ENCODE assay signal across 16 cellular contexts in the genomic region with DNA sequence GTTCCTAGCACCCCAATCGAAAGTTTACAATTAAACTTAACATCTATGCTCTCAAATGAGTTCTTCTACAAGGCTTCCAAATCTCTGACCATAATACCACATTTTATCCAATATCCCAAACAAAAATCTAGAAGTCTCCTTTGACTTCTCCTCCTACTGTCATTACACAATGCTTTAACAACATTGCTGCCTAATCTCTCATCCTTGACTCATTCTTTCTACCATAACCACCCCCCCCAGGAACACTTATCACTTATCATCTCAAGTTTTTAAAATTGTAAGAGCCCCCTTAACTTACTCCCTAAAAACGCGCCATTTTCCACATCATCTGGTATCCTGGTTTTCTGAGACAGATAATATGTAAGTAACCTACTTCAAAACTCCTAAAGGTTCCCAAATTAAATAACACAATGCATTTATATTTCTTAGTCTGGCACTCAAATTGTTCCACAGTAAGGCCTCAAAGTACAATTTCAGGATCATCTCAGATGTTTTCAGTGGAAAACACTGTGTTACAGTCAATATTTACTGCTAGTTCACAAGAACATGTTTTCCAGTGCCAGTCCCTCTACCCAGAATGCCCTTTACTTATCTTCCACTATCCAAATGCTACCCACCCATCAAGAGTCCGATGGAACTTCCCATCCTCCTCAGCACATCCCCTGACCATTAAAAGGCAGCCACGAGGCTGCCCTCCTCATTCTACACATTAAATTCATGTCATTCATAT.
DNase-seq lines count a peak whose midpoint lies in the region; ATAC-seq, FAIRE-seq and TF ChIP-seq lines count a peak whose summit lies in the region.
"Had no signal": no experiment of that assay in that cellular context is flagged by ENCODE, and none has a peak within 500 bp of the region (broad histone marks: within the 10 kb centered on the region; RNA-seq: fewer than 3 reads in every experiment).

No MANE protein-coding gene starts in this region.

- CTCF ChIA-PET in HepG2 (lab: Yijun Ruan, JAX; ENCODE audit: low intra/inter-chr PET ratio, low total read pairs): no interaction called here

- H3K9ac ChIP-seq in HUES6 (ENCODE audit: low read length) (no peak overlapping the region), HepG2 (ENCODE audit: insufficient read depth, low read depth, low read length) (no peak overlapping the region)

- no peak overlapping the region for H3K4me3 ChIP-seq in HUES6 (ENCODE audit: low read depth, low read length)
- no peak overlapping the region for H3K4me3 ChIP-seq in choroid plexus epithelial cell (ENCODE audit: low read depth, low read length)
- H3K4me3 ChIP-seq in HepG2 (replicated peaks in 1 of 3; ENCODE audit: insufficient read depth in 1 of 3, low read depth in 2 of 3, low read length in 3 of 3): no peak overlapping the region
- no peak overlapping the region for H3K4me3 ChIP-seq in suprapubic skin
- H3K4me3 ChIP-seq: MG63, tibial artery had no signal

- 92% methylated on average over 5 of the region's 5 CpGs for WGBS in HepG2 (ENCODE audit: low lambda C conversion rate)
- WGBS in suprapubic skin: 82% methylated on average over 5 of the region's 5 CpGs

- in situ Hi-C loops in HepG2 (cut with HindIII; ENCODE audit: extremely low pct_ligation_motif_present, low pct_unique_long_range_greater_than_20kb): no loop called here

- H3K27ac ChIP-seq in HUES6 (ENCODE audit: low read depth, low read length) (0 out of 2 replicates have a peak overlapping the region, but pooled peaks have one; percentile 18), HepG2 (ENCODE audit: extremely low read length, insufficient read depth, low read length) (no peak overlapping the region), suprapubic skin (no peak overlapping the region)
- H3K27ac ChIP-seq: tibial artery had no signal

- peak; percentile 31; the same call in 1 of the 3 replicates for ATAC-seq in HepG2
- ATAC-seq in GM21360 (IDR thresholded peaks at IDR 0.05; ENCODE audit: unreplicated experiment): no peak
- no peak for ATAC-seq in left colon

- H3K79me2 ChIP-seq in HepG2 (ENCODE audit: insufficient read depth, low read length): peaks cover 2% of the 10 kb centered on the region

- H3K4me1 ChIP-seq in HUES6 (ENCODE audit: control insufficient read depth, insufficient read depth, low read length): 0 out of 2 replicates have a peak, but pooled peaks cover 3% of the 10 kb centered on the region
- peaks cover 26% of the 10 kb centered on the region for H3K4me1 ChIP-seq in HepG2 (ENCODE audit: insufficient read depth, low read length)
- no peaks in the 10 kb centered on the region for H3K4me1 ChIP-seq in suprapubic skin

- no TSS peak for BruUV-seq in HepG2 (replicated peaks; lab: Mats Ljungman, UMichigan)

- DNase-seq in AG08396 (ENCODE audit: low spot score) (peak; percentile 27), choroid plexus epithelial cell (ENCODE audit: low read depth) (peak; percentile 69), HepG2 (ENCODE audit: low spot score) (peak; percentile 14), GDM1 (lab: John Stamatoyannopoulos, UW) (no peak), suprapubic skin (ENCODE audit: low spot score in 2 of 2) (no peak), left colon (no peak)
- DNase-seq: activated naive CD4-positive, alpha-beta T cell; erythroblast; GOT3; NCI-H82; SIG-M5; tibial artery had no signal

- H3K9me3 ChIP-seq in HUES6 (ENCODE audit: control insufficient read depth, insufficient read depth, low read depth, low read length): no peaks in the 10 kb centered on the region
- H3K9me3 ChIP-seq in HepG2 (ENCODE audit: low read length): no peaks in the 10 kb centered on the region
- H3K9me3 ChIP-seq in suprapubic skin: no peaks in the 10 kb centered on the region
- H3K9me3 ChIP-seq: MG63, tibial artery had no signal

- H3K27me3 ChIP-seq in HUES6 (ENCODE audit: control insufficient read depth, insufficient read depth, low read length) (no peaks in the 10 kb centered on the region), HepG2 (ENCODE audit: control insufficient read depth in 1 of 2, insufficient read depth in 2 of 2, low read length in 2 of 2) (no peaks in the 10 kb centered on the region), suprapubic skin (no peaks in the 10 kb centered on the region)
- H3K27me3 ChIP-seq: MG63, tibial artery had no signal

- no peaks in the 10 kb centered on the region; the same call in 1 of the 2 replicates for H4K20me1 ChIP-seq in HepG2 (ENCODE audit: insufficient read depth, low read length)

- TF ChIP-seq RAD21 in HepG2 (CRISPR knock-in tag; IDR thresholded peaks at IDR 0.05): no peak

- no peak for TF ChIP-seq POLR2A in HepG2 (IDR thresholded peaks at IDR 0.05; ENCODE audit: insufficient read depth in 1 of 2, low read depth in 2 of 2, low read length in 2 of 2)
- no peak for TF ChIP-seq POLR2A in suprapubic skin (IDR thresholded peaks at IDR 0.05)

- intact Hi-C loops in HepG2 (cut with micrococcal nuclease; ENCODE audit: unreplicated experiment): loop anchor here (2.0 kb wide), 1 partner anchor 22 kb away; no protein-coding TSS in a partner anchor
- intact Hi-C loops in left colon (cut with DNase I, micrococcal nuclease): no loop called here

- no peak overlapping the region for H2AFZ ChIP-seq in HepG2 (ENCODE audit: low read length)

- H3K4me2 ChIP-seq in HepG2 (ENCODE audit: low read depth, low read length): no peak overlapping the region

- FAIRE-seq in HepG2 (lab: Jason Lieb, UNC): no peak
- FAIRE-seq: GM19239 had no signal

- POLR2A ChIA-PET in HepG2 (lab: Yijun Ruan, JAX): no interaction called here

- TF ChIP-seq CTCF in choroid plexus epithelial cell (conservative IDR thresholded peaks at IDR 0.05; ENCODE audit: low read depth, low read length): no peak
- no peak for TF ChIP-seq CTCF in HepG2 (CRISPR knock-in tag; IDR thresholded peaks at IDR 0.05)
- no peak for TF ChIP-seq CTCF in suprapubic skin (IDR thresholded peaks at IDR 0.05)

- TF ChIP-seq EP300 in HepG2 (IDR thresholded peaks at IDR 0.05; ENCODE audit: low read depth in 2 of 2, low read length in 2 of 2) (no peak), HepG2 (CRISPR knock-in tag; IDR thresholded peaks at IDR 0.05; ENCODE audit: borderline replicate concordance) (no peak), suprapubic skin (IDR thresholded peaks at IDR 0.05) (no peak)

- H3K36me3 ChIP-seq in HUES6 (ENCODE audit: control insufficient read depth, insufficient read depth, low read length) (no peaks in the 10 kb centered on the region), HepG2 (replicated peaks in 1 of 2; ENCODE audit: control insufficient read depth in 1 of 2, insufficient read depth in 2 of 2, low read length in 2 of 2) (peaks cover 1 to 6% of the 10 kb centered on the region in 2 experiments; a peak in 4 of 5 replicates), suprapubic skin (no peaks in the 10 kb centered on the region)
- H3K36me3 ChIP-seq: MG63, tibial artery had no signal

TF ChIP-seq in HepG2, 621 proteins besides CTCF, POLR2A, EP300 and RAD21 (continues in another document):
- TF ChIP-seq, protein P1, sequence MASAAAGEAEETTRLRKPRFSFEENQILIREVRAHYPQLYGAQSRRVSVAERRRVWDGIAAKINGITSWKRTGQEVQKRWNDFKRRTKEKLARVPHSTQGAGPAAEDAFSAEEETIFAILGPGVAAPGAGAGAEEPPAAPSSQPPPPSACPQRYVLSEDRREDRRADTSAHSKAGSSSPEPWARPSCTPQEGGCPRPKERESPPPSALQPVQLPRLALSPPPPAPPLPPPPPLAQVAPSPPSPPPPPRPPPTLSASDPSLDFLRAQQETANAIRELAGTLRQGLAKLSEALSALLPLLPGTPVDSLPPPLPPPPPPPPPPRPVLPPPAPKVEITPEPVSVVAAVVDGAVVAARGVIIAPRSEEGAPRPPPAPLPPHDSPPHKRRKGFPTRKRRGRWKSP (CRISPR knock-in tag; IDR thresholded peaks at IDR 0.05): no peak
- TF ChIP-seq XRCC5 (optimal IDR thresholded peaks at IDR 0.05; ENCODE audit: low read length) (no peak), RBM22 (optimal IDR thresholded peaks at IDR 0.05; ENCODE audit: low read length) (peak; percentile 11), KDM5B (CRISPR knock-in tag; IDR thresholded peaks at IDR 0.05; ENCODE audit: borderline replicate concordance) (no peak), TEAD2 (CRISPR knock-in tag; IDR thresholded peaks at IDR 0.05) (no peak), ZNF713 (CRISPR knock-in tag; IDR thresholded peaks at IDR 0.05) (no peak)
- TF ChIP-seq, protein P2, sequence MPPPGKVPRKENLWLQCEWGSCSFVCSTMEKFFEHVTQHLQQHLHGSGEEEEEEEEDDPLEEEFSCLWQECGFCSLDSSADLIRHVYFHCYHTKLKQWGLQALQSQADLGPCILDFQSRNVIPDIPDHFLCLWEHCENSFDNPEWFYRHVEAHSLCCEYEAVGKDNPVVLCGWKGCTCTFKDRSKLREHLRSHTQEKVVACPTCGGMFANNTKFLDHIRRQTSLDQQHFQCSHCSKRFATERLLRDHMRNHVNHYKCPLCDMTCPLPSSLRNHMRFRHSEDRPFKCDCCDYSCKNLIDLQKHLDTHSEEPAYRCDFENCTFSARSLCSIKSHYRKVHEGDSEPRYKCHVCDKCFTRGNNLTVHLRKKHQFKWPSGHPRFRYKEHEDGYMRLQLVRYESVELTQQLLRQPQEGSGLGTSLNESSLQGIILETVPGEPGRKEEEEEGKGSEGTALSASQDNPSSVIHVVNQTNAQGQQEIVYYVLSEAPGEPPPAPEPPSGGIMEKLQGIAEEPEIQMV (CRISPR knock-in tag; IDR thresholded peaks at IDR 0.05; ENCODE audit: low read depth): no peak
- TF ChIP-seq, protein P3, sequence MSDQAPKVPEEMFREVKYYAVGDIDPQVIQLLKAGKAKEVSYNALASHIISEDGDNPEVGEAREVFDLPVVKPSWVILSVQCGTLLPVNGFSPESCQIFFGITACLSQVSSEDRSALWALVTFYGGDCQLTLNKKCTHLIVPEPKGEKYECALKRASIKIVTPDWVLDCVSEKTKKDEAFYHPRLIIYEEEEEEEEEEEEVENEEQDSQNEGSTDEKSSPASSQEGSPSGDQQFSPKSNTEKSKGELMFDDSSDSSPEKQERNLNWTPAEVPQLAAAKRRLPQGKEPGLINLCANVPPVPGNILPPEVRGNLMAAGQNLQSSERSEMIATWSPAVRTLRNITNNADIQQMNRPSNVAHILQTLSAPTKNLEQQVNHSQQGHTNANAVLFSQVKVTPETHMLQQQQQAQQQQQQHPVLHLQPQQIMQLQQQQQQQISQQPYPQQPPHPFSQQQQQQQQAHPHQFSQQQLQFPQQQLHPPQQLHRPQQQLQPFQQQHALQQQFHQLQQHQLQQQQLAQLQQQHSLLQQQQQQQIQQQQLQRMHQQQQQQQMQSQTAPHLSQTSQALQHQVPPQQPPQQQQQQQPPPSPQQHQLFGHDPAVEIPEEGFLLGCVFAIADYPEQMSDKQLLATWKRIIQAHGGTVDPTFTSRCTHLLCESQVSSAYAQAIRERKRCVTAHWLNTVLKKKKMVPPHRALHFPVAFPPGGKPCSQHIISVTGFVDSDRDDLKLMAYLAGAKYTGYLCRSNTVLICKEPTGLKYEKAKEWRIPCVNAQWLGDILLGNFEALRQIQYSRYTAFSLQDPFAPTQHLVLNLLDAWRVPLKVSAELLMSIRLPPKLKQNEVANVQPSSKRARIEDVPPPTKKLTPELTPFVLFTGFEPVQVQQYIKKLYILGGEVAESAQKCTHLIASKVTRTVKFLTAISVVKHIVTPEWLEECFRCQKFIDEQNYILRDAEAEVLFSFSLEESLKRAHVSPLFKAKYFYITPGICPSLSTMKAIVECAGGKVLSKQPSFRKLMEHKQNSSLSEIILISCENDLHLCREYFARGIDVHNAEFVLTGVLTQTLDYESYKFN (CRISPR knock-in tag; conservative IDR thresholded peaks at IDR 0.05): 0 out of 2 replicates have a peak, but pooled peaks have one; percentile 15

Comparison
In these comparisons a context has a peak if more than half of its experiments do, and no peak if none do; other contexts are left out.
1. DNase-seq: peak in AG08396 (single experiment), choroid plexus epithelial cell (single experiment) and HepG2 (single experiment); none in GDM1 (single experiment), suprapubic skin (0 of 2) and left colon (0 of 2).